8 cellular contexts compared by ENCODE assay signal in the genomic region with DNA sequence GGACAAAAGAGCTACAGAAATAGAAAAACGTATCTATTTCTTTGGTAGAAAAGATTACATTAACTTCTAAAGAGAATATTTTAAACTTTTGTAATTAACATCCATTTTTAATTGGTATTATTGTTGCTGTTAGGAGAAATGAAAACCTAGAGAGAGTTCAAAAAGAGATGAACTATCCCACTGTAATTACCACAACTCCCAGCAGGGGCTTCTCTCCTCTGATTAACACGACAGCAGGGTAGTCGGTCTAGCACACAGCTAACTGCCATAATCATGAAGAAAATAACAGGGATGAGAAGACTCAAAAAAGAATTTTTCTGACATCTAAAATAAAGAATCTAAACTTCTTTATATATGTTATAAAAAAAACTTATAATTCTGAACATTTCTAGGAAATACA.
DNase-seq lines count a peak whose midpoint lies in the region; ATAC-seq, FAIRE-seq and TF ChIP-seq lines count a peak whose summit lies in the region.

No MANE protein-coding gene starts in this region.

- H3K9me3 Mint-ChIP-seq in activated CD4-positive, alpha-beta T cell treated with anti-CD3 and anti-CD28 coated beads, Interleukin-2, amount 10 ng/mL, durations not matched to agents 7 days and 5 days: peaks cover 6% of the 10 kb centered on the region
- peaks cover 6 to 12% of the 10 kb centered on the region in 2 donors for H3K9me3 Mint-ChIP-seq in activated T-cell treated with anti-CD3 and anti-CD28 coated beads, Interleukin-2, amount 50 U/mL, for 72 hours

- peak; percentile 44 for DNase-seq in HCEC 1CT
- DNase-seq in OCI-M1 (lab: John Stamatoyannopoulos, UW): peak; percentile 78
- peak; percentile 36 for DNase-seq in fibroblast of mammary gland (ENCODE audit: low read depth)
- no peak for DNase-seq in ovary
- DNase-seq in activated CD4-positive, alpha-beta T cell treated with anti-CD3 and anti-CD28 coated beads, Interleukin-2, amount 10 ng/mL, durations not matched to agents 7 days and 5 days: no peak
- DNase-seq in ecto neural progenitor cell (ENCODE audit: low spot score): no peak
- no peak for DNase-seq in activated T-cell treated with anti-CD3 and anti-CD28 coated beads, Interleukin-2, amount 50 U/mL, for 72 hours

- TF ChIP-seq POLR2A in ovary (IDR thresholded peaks at IDR 0.05): no peak

- no peak for ATAC-seq in activated T-cell treated with anti-CD3 and anti-CD28 coated beads, Interleukin-2, amount 50 U/mL, for 72 hours (replicated peaks in 1 of 2)

- H3K4me1 ChIP-seq in ovary (ENCODE audit: insufficient read depth): no peaks in the 10 kb centered on the region

- TF ChIP-seq CTCF in fibroblast of mammary gland (conservative IDR thresholded peaks at IDR 0.05; ENCODE audit: control insufficient read depth, insufficient read depth, low read depth, low read length): peak; percentile 63
- TF ChIP-seq CTCF in ovary (IDR thresholded peaks at IDR 0.05): no peak

- no peaks in the 10 kb centered on the region for H3K36me3 ChIP-seq in ovary

- no peaks in the 10 kb centered on the region for H3K9me3 ChIP-seq in ovary

- no peak overlapping the region for H3K27ac ChIP-seq in ovary

- CTCF ChIA-PET in activated CD4-positive, alpha-beta T cell treated with anti-CD3 and anti-CD28 coated beads, Interleukin-2, amount 10 ng/mL, durations not matched to agents 7 days and 5 days (lab: Charles Lee): no interaction called here

- 24 to 28% (median 26%) methylated on average over 3 of the region's 3 CpGs for WGBS in ovary, 3 donors

- no peaks in the 10 kb centered on the region for H3K27me3 ChIP-seq in ovary

- intact Hi-C loops in ovary (cut with DNase I): no loop called here

- H3K4me3 ChIP-seq in fibroblast of mammary gland (ENCODE audit: control insufficient read depth, low read depth, low read length): no peak overlapping the region
- no peak overlapping the region for H3K4me3 ChIP-seq in ovary

- H3K4me3 Mint-ChIP-seq in activated CD4-positive, alpha-beta T cell treated with anti-CD3 and anti-CD28 coated beads, Interleukin-2, amount 10 ng/mL, durations not matched to agents 7 days and 5 days: no peak overlapping the region
- H3K4me3 Mint-ChIP-seq in activated T-cell treated with anti-CD3 and anti-CD28 coated beads, Interleukin-2, amount 50 U/mL, for 72 hours: no peak overlapping the region

- POLR2A ChIA-PET in activated CD4-positive, alpha-beta T cell treated with anti-CD3 and anti-CD28 coated beads, Interleukin-2, amount 10 ng/mL, durations not matched to agents 7 days and 5 days (lab: Charles Lee): no interaction called here

- no peaks in the 10 kb centered on the region for H3K4me1 Mint-ChIP-seq in activated CD4-positive, alpha-beta T cell treated with anti-CD3 and anti-CD28 coated beads, Interleukin-2, amount 10 ng/mL, durations not matched to agents 7 days and 5 days
- H3K4me1 Mint-ChIP-seq in activated T-cell treated with anti-CD3 and anti-CD28 coated beads, Interleukin-2, amount 50 U/mL, for 72 hours (ENCODE audit: low read depth): no peaks in the 10 kb centered on the region

- TF ChIP-seq EP300 in ovary (IDR thresholded peaks at IDR 0.05): no peak

- no peaks in the 10 kb centered on the region for H3K27me3 Mint-ChIP-seq in activated CD4-positive, alpha-beta T cell treated with anti-CD3 and anti-CD28 coated beads, Interleukin-2, amount 10 ng/mL, durations not matched to agents 7 days and 5 days
- no peaks in the 10 kb centered on the region for H3K27me3 Mint-ChIP-seq in activated T-cell treated with anti-CD3 and anti-CD28 coated beads, Interleukin-2, amount 50 U/mL, for 72 hours (ENCODE audit: low read depth)

- no peaks in the 10 kb centered on the region for H3K36me3 Mint-ChIP-seq in activated CD4-positive, alpha-beta T cell treated with anti-CD3 and anti-CD28 coated beads, Interleukin-2, amount 10 ng/mL, durations not matched to agents 7 days and 5 days (ENCODE audit: low read depth)
- no peaks in the 10 kb centered on the region for H3K36me3 Mint-ChIP-seq in activated T-cell treated with anti-CD3 and anti-CD28 coated beads, Interleukin-2, amount 50 U/mL, for 72 hours (ENCODE audit: insufficient read depth in 2 of 2)

- FAIRE-seq in A204.1 (lab: Jason Lieb, UNC): peak; percentile 71

- H3K27ac Mint-ChIP-seq in activated CD4-positive, alpha-beta T cell treated with anti-CD3 and anti-CD28 coated beads, Interleukin-2, amount 10 ng/mL, durations not matched to agents 7 days and 5 days: no peak overlapping the region
- no peak overlapping the region for H3K27ac Mint-ChIP-seq in activated T-cell treated with anti-CD3 and anti-CD28 coated beads, Interleukin-2, amount 50 U/mL, for 72 hours

Comparison
In these comparisons a context has a peak if more than half of its experiments do, and no peak if none do; other contexts are left out.
1. DNase-seq: peak in HCEC 1CT (single experiment), OCI-M1 (single experiment) and fibroblast of mammary gland (single experiment); none in ovary (0 of 5), activated CD4-positive, alpha-beta T cell treated with anti-CD3 and anti-CD28 coated beads, Interleukin-2, amount 10 ng/mL, durations not matched to agents 7 days and 5 days (single experiment), ecto neural progenitor cell (single experiment) and activated T-cell treated with anti-CD3 and anti-CD28 coated beads, Interleukin-2, amount 50 U/mL, for 72 hours (0 of 2).